16 cellular contexts compared by ENCODE assay signal in genomic region chr4:105496899-105497298, GRCh38. TPM values are rescaled to one million over a fixed set of nuclear protein-coding genes. Genes with fewer than 3 reads are reported as not detected.
A peak's percentile ranks its signal among the peaks of the same experiment; 100 is the strongest.
DNase-seq lines count a peak whose midpoint lies in the region; ATAC-seq, FAIRE-seq and TF ChIP-seq lines count a peak whose summit lies in the region.
"Had no signal": no experiment of that assay in that cellular context is flagged by ENCODE, and none has a peak within 500 bp of the region (broad histone marks: within the 10 kb centered on the region; RNA-seq: fewer than 3 reads in every experiment).

No MANE protein-coding gene starts in this region.

- TF ChIP-seq CTCF in LNCAP (IDR thresholded peaks at IDR 0.05) (peak; percentile 43; the same call in 1 of the 2 replicates), K562 (IDR thresholded peaks at IDR 0.05 in 2 of 3, conservative IDR thresholded peaks at IDR 0.05 in 1 of 3; ENCODE audit: insufficient read depth in 2 of 3, low read depth in 1 of 3, low read length in 3 of 3) (peak in 1 of 3 experiments; percentile 19; a peak in 1 of 6 replicates), nephron progenitor cell (IDR thresholded peaks at IDR 0.05) (peak; percentile 16)

- H3K4me2 ChIP-seq in K562 (ENCODE audit: insufficient read depth, low read length) = no peak overlapping the region

- no peak for TF ChIP-seq POLR2A in K562 (conservative IDR thresholded peaks at IDR 0.05)

- H3K27ac Mint-ChIP-seq in nephron progenitor cell = no peak overlapping the region
- H3K27ac Mint-ChIP-seq: activated naive CD8-positive, alpha-beta T cell treated with anti-CD3 and anti-CD28 coated beads, Interleukin-2, amount 10 ng/mL, durations not matched to agents 7 days and 5 days; stimulated activated naive B cell treated with anti-CD40 and anti-IgM and Interleukin-4, amounts not matched to agents 10 μg/mL and 1 μg/mL and 100 μg/mL, for 72 hours had no signal

- peak in 1 of 2 experiments; percentile 17; a peak in 1 of 4 replicates for TF ChIP-seq RAD21 in K562 (CRISPR knock-in tag; conservative IDR thresholded peaks at IDR 0.05 in 1 of 2, IDR thresholded peaks at IDR 0.05 in 1 of 2)

- no TSS peak for BruUV-seq in K562 (replicated peaks; lab: Mats Ljungman, UMichigan)

- no peak for FAIRE-seq in K562 (lab: Jason Lieb, UNC)
- no peak for FAIRE-seq in frontal cortex (lab: Jason Lieb, UNC)

- in situ Hi-C loops in K562 (cut with MboI) = no loop called here

- no peak overlapping the region for H3K4me3 ChIP-seq in K562
- H3K4me3 ChIP-seq: coronary artery, mucosa of descending colon, vagina had no signal

- no peaks in the 10 kb centered on the region for H3K36me3 ChIP-seq in K562 (ENCODE audit: control insufficient read depth, insufficient read depth, low read length)
- H3K36me3 ChIP-seq: vagina had no signal

- no peak overlapping the region for H3K9ac ChIP-seq in K562 (ENCODE audit: insufficient read depth in 1 of 2, low read depth in 2 of 2, low read length in 2 of 2)

- intact Hi-C loops in K562 (cut with micrococcal nuclease) = no loop called here

- POLR2A ChIA-PET in K562 (lab: Yijun Ruan, JAX) = interaction anchor here (1.2 kb wide), 1 partner anchor 18 kb away, joined by 3 read pairs; no protein-coding TSS in a partner anchor

- H2AFZ ChIP-seq in K562 (ENCODE audit: low read depth, low read length) = no peak overlapping the region

- no peak overlapping the region for H3K4me3 Mint-ChIP-seq in nephron progenitor cell
- H3K4me3 Mint-ChIP-seq: activated naive CD8-positive, alpha-beta T cell treated with anti-CD3 and anti-CD28 coated beads, Interleukin-2, amount 10 ng/mL, durations not matched to agents 7 days and 5 days; stimulated activated naive B cell treated with anti-CD40 and anti-IgM and Interleukin-4, amounts not matched to agents 10 μg/mL and 1 μg/mL and 100 μg/mL, for 72 hours had no signal

- no peak overlapping the region for H3K27ac ChIP-seq in K562 (ENCODE audit: extremely low read depth, low read depth, low read length)
- H3K27ac ChIP-seq: coronary artery, vagina had no signal

- no peaks in the 10 kb centered on the region for H3K79me2 ChIP-seq in K562 (ENCODE audit: control insufficient read depth, insufficient read depth, low read length)

- no peaks in the 10 kb centered on the region for H3K27me3 ChIP-seq in K562 (ENCODE audit: control insufficient read depth in 2 of 2, insufficient read depth in 2 of 2, low read length in 2 of 2)
- H3K27me3 ChIP-seq: vagina had no signal

- CTCF ChIA-PET in K562 (lab: Yijun Ruan, JAX; ENCODE audit: low intra/inter-chr PET ratio) = no interaction called here

- H3K9me3 Mint-ChIP-seq in nephron progenitor cell = peaks cover 17% of the 10 kb centered on the region

- WGBS in K562 (ENCODE audit: insufficient coverage, low coverage, missing lambda C conversion rate) = 0% methylated on average over 2 of the region's 2 CpGs

- H3K9me1 ChIP-seq in K562 (ENCODE audit: control insufficient read depth, insufficient read depth, low read length) = no peaks in the 10 kb centered on the region

- H4K20me1 ChIP-seq in K562 (replicated peaks; ENCODE audit: control insufficient read depth, insufficient read depth, low read length) = no peaks in the 10 kb centered on the region

- no peak for TF ChIP-seq EP300 in K562 (IDR thresholded peaks at IDR 0.05; ENCODE audit: low read length)

- peak; percentile 62; the same call in 2 of the 3 replicates for ATAC-seq in K562
- ATAC-seq: mucosa of descending colon; stimulated activated naive B cell treated with anti-CD40 and anti-IgM and Interleukin-4, amounts not matched to agents 10 μg/mL and 1 μg/mL and 100 μg/mL, for 72 hours had no signal

- H3K4me1 ChIP-seq in K562 (replicated peaks in 1 of 2; ENCODE audit: control insufficient read depth in 2 of 2, insufficient read depth in 2 of 2, low read length in 2 of 2) = no peaks in the 10 kb centered on the region
- H3K4me1 ChIP-seq: vagina had no signal

- peak; percentile 0 for DNase-seq in NCI-H345 treated with DMSO at 0.1 percent for 48 hours (lab: John Stamatoyannopoulos, UW; ENCODE audit: unreplicated experiment)
- DNase-seq in NCI-H345 (lab: John Stamatoyannopoulos, UW) = no peak
- peak in 1 of 4 experiments; percentile 6 for DNase-seq in K562 (ENCODE audit: extremely low read depth in 1 of 4, low spot score in 3 of 4)
- DNase-seq in nephron progenitor cell = no peak
- DNase-seq in SKM-1 treated with dmso at 0.1 percent for 144 hours (lab: John Stamatoyannopoulos, UW; ENCODE audit: unreplicated experiment) = no peak
- DNase-seq in NCI-H446 (lab: John Stamatoyannopoulos, UW) = no peak
- DNase-seq in frontal cortex (ENCODE audit: low spot score in 2 of 2) = no peak
- DNase-seq: activated naive CD8-positive, alpha-beta T cell treated with anti-CD3 and anti-CD28 coated beads, Interleukin-2, amount 10 ng/mL, durations not matched to agents 7 days and 5 days; NCI-H446 treated with DMSO at 0.1 percent for 48 hours; stimulated activated CD4-positive, alpha-beta T cell treated with anti-CD3 and anti-CD28 coated beads, Interleukin-4, amount 100 ng/mL, for 1 hour; stimulated activated naive B cell treated with anti-CD40 and anti-IgM and Interleukin-4, amounts not matched to agents 10 μg/mL and 1 μg/mL and 100 μg/mL, for 72 hours had no signal

- no peaks in the 10 kb centered on the region for H3K4me1 Mint-ChIP-seq in nephron progenitor cell
- H3K4me1 Mint-ChIP-seq: activated naive CD8-positive, alpha-beta T cell treated with anti-CD3 and anti-CD28 coated beads, Interleukin-2, amount 10 ng/mL, durations not matched to agents 7 days and 5 days; stimulated activated naive B cell treated with anti-CD40 and anti-IgM and Interleukin-4, amounts not matched to agents 10 μg/mL and 1 μg/mL and 100 μg/mL, for 72 hours had no signal

- H3K36me3 Mint-ChIP-seq in nephron progenitor cell (ENCODE audit: low read depth) = no peaks in the 10 kb centered on the region
- H3K36me3 Mint-ChIP-seq: activated naive CD8-positive, alpha-beta T cell treated with anti-CD3 and anti-CD28 coated beads, Interleukin-2, amount 10 ng/mL, durations not matched to agents 7 days and 5 days; stimulated activated naive B cell treated with anti-CD40 and anti-IgM and Interleukin-4, amounts not matched to agents 10 μg/mL and 1 μg/mL and 100 μg/mL, for 72 hours had no signal

- H3K27me3 Mint-ChIP-seq in nephron progenitor cell (ENCODE audit: low read depth, poor library complexity) = peaks cover 4% of the 10 kb centered on the region

- no peaks in the 10 kb centered on the region for H3K9me3 ChIP-seq in K562 (replicated peaks; ENCODE audit: control insufficient read depth, insufficient read depth, low read depth, low read length)
- H3K9me3 ChIP-seq: mucosa of descending colon, vagina had no signal

TF ChIP-seq in K562, 482 proteins besides CTCF, POLR2A, EP300 and RAD21 (continues in another document):
- TF ChIP-seq, protein P1, sequence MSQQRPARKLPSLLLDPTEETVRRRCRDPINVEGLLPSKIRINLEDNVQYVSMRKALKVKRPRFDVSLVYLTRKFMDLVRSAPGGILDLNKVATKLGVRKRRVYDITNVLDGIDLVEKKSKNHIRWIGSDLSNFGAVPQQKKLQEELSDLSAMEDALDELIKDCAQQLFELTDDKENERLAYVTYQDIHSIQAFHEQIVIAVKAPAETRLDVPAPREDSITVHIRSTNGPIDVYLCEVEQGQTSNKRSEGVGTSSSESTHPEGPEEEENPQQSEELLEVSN (IDR thresholded peaks at IDR 0.05; ENCODE audit: borderline replicate concordance in 1 of 2, extremely low read depth in 1 of 2, insufficient read depth in 1 of 2, insufficient read length in 1 of 2, low read depth in 1 of 2, low read length in 1 of 2, poor library complexity in 1 of 2, severe bottlenecking in 1 of 2) = no peak
- TF ChIP-seq ZNF766 (CRISPR knock-in tag; conservative IDR thresholded peaks at IDR 0.05) = no peak

RNA-seq across cellular contexts. Expression of gene PPA2, which starts 23.0 kb away (rescaled TPM):
- total RNA-seq in K562 (2011; cell fraction: chromatin; rRNA removed; ENCODE audit: low replicate concordance) = 59.6 and 110 TPM in 2 replicates
- total RNA-seq in K562 (2011; cell fraction: nucleolus; rRNA removed) = 47.4 and 49.3 TPM in 2 replicates
- total RNA-seq in K562 (2011; cell fraction: nucleoplasm; rRNA removed) = 57.9 and 67.3 TPM in 2 replicates
- total RNA-seq in K562 (2014; rRNA removed) (79.8 and 124 TPM in 2 replicates), K562 (2014; rRNA removed; fragmentation: Illumina TruSeq; extraction: Trizol) (109 and 129 TPM in 2 replicates), K562 (2015; rRNA removed; fragmentation: Illumina TruSeq; extraction: Trizol) (75.4 and 79.5 TPM in 2 replicates), K562 (2021) (104 and 107 TPM in 2 replicates), frontal cortex (76.6 TPM)
- polyA plus RNA-seq in K562 (2011; rRNA removed) (154 and 190 TPM in 2 replicates), K562 (2014; fragmentation: Illumina TruSeq; extraction: Trizol) (48.3 and 56.7 TPM in 2 replicates), K562 (2014; fragmentation: Nextera tagmentation; extraction: Ambion mirVana) (100 to 1,000 TPM in 1 of 2 experiments, 10 to 100 TPM in 1; 81.8 to 115 TPM), K562 (2014; rRNA removed) (110 and 119 TPM in 2 replicates)
- polyA plus RNA-seq in K562 (2011; cell fraction: cytosol; rRNA removed) = 33.9 and 41.6 TPM in 2 replicates
- polyA plus RNA-seq in K562 (2011; cell fraction: nucleus; rRNA removed) = 44.7 and 49.9 TPM in 2 replicates
- 82.9 and 96.4 TPM in 2 replicates for polyA plus RNA-seq in K562 (2012)
- 69.7 and 95.0 TPM in 2 replicates for polyA minus RNA-seq in K562 (2011; rRNA and poly(A)+ RNA removed)
- 55.6 and 60.4 TPM in 2 replicates for polyA minus RNA-seq in K562 (2011; cell fraction: cytosol; rRNA and poly(A)+ RNA removed)
- polyA minus RNA-seq in K562 (2011; cell fraction: nucleus; rRNA and poly(A)+ RNA removed) = 106 and 153 TPM in 2 replicates

RNA-seq across cellular contexts. Expression of gene ARHGEF38, which starts 55.5 kb away (rescaled TPM):
- not detected in 2 replicates for total RNA-seq in K562 (2011; cell fraction: chromatin; rRNA removed; ENCODE audit: low replicate concordance)
- not detected in 2 replicates for total RNA-seq in K562 (2011; cell fraction: nucleolus; rRNA removed)
- not detected in 2 replicates for total RNA-seq in K562 (2011; cell fraction: nucleoplasm; rRNA removed)
- total RNA-seq in K562 (2014; rRNA removed) (not detected in 2 replicates), K562 (2014; rRNA removed; fragmentation: Illumina TruSeq; extraction: Trizol) (not detected in 2 replicates), K562 (2015; rRNA removed; fragmentation: Illumina TruSeq; extraction: Trizol) (not detected in 2 replicates), K562 (2021) (not detected in 2 replicates), frontal cortex (under 0.01 TPM)
- polyA plus RNA-seq in K562 (2011; rRNA removed) (not detected in 2 replicates), K562 (2014; fragmentation: Illumina TruSeq; extraction: Trizol) (not detected in 2 replicates), K562 (2014; fragmentation: Nextera tagmentation; extraction: Ambion mirVana) (under 1 TPM in 1 of 2 experiments, not detected in 1; 0.17 TPM), K562 (2014; rRNA removed) (not detected in 2 replicates)
- polyA plus RNA-seq in K562 (2011; cell fraction: cytosol; rRNA removed) = not detected in 2 replicates
- not detected in 2 replicates for polyA plus RNA-seq in K562 (2011; cell fraction: nucleus; rRNA removed)
- polyA plus RNA-seq in K562 (2012) = not detected in 2 replicates
- not detected in 2 replicates for polyA minus RNA-seq in K562 (2011; rRNA and poly(A)+ RNA removed)
- not detected in 2 replicates for polyA minus RNA-seq in K562 (2011; cell fraction: cytosol; rRNA and poly(A)+ RNA removed)
- polyA minus RNA-seq in K562 (2011; cell fraction: nucleus; rRNA and poly(A)+ RNA removed) = not detected in 2 replicates
- total RNA-seq: activated naive CD8-positive, alpha-beta T cell treated with anti-CD3 and anti-CD28 coated beads, Interleukin-2, amount 10 ng/mL, durations not matched to agents 7 days and 5 days; pulmonary artery endothelial cell; vagina had no signal
